In the genomic region with DNA sequence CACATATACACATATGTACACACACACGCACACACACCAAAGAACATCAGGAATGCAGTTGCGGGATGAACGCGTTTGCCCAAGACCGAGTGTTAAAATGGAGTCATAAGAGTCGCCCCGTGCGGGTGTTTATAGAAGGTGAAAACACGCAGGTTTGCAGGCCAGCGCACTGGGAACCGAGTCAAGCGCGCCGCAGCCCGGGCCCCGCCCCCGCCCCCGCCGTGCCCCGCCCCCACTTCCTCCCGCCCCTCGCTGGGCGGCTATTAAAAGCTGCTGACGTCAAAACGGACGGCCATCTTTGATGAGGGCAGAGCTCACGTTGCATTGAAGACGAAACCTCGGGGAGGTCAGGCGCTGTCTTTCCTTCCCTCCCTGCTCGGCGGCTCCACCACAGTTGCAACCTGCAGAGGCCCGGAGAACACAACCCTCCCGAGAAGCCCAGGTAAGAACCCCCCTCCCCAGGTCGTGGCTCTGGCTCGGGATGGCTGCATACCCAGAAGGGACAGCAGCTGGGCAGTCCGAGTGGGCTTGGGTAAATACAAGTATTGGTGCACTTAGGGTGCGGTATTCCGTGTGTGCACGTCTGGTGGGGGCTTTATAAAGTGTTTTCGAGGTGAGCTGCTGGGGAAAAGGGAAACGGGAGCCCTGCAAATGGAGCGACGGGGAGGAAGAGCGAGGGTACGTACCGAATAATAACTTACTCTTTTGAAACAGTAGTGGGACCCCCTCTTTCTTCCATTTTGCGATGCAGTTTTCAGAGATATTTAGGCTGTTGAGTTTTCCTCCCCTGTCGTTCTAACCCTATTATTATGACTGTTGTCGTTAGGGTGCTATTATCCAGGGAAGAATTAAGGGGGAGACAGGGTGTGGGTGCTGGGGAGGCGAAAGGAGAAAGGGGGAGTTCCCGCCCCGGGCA, we compare ENCODE assay signal across 1 cellular context.
TF ChIP-seq lines count a peak whose summit lies in the region.

SNAP25 (plus strand) TSS at position 295 of the 916 bp plus-strand sequence. CDS start 56,662 bp downstream, outside the sequence.

TF ChIP-seq in A549, 52 proteins besides CTCF, POLR2A, EP300 and RAD21 (continued from another document):
- TF ChIP-seq HOXB13 (CRISPR knock-in tag; IDR thresholded peaks at IDR 0.05; ENCODE audit: low read depth) (0 out of 2 replicates have a peak, but pooled peaks have one; percentile 63), ZSCAN20 (CRISPR knock-in tag; IDR thresholded peaks at IDR 0.05) (0 out of 2 replicates have a peak, but pooled peaks have one; percentile 44), SREBF2 (IDR thresholded peaks at IDR 0.05) (no peak), MAX (IDR thresholded peaks at IDR 0.05) (peak; percentile 58; the same call in 1 of the 2 replicates)
